In genomic region chr14:105087963-105088811, GRCh38 we compare ENCODE assay signal across 8 cellular contexts. TPM values are rescaled to one million over a fixed set of nuclear protein-coding genes. Genes with fewer than 3 reads are reported as not detected.
DNase-seq lines count a peak whose midpoint lies in the region; ATAC-seq and TF ChIP-seq lines count a peak whose summit lies in the region.

No MANE protein-coding gene starts in this region.

- TF ChIP-seq POLR2A in suprapubic skin (IDR thresholded peaks at IDR 0.05), result no peak

- peak overlapping the region; percentile 81 for H3K27ac ChIP-seq in suprapubic skin

- H3K36me3 ChIP-seq in suprapubic skin, result no peaks in the 10 kb centered on the region

- peaks cover 7% of the 10 kb centered on the region; the same call in 1 of the 2 replicates for H3K27me3 Mint-ChIP-seq in HFFc6 (ENCODE audit: insufficient read depth)

- no peak for TF ChIP-seq EP300 in suprapubic skin (IDR thresholded peaks at IDR 0.05)

- in situ Hi-C loops in ACHN (cut with HindIII; ENCODE audit: low pct_ligation_motif_present, low pct_unique_long_range_greater_than_20kb, low sequenced_read_pairs) (no loop called here), GM13977 (cut with MboI; ENCODE audit: low pct_unique_long_range_greater_than_20kb, low sequenced_read_pairs, unreplicated experiment) (no loop called here)

- no peak for TF ChIP-seq CTCF in HFFc6 (IDR thresholded peaks at IDR 0.05)
- TF ChIP-seq CTCF in suprapubic skin (IDR thresholded peaks at IDR 0.05), result no peak
- no peak for TF ChIP-seq CTCF in GM13977 (IDR thresholded peaks at IDR 0.05; ENCODE audit: extremely low read depth, insufficient read depth, missing control alignments)

- H3K4me3 ChIP-seq in iPS-18c (ENCODE audit: insufficient read depth, low read depth, low read length) (peak overlapping the region; percentile 56), suprapubic skin (peak overlapping the region; percentile 54)

- no peaks in the 10 kb centered on the region for H3K9me3 Mint-ChIP-seq in HFFc6

- H3K9me3 ChIP-seq in iPS-18c (ENCODE audit: control insufficient read depth, insufficient read depth, low read length), result no peaks in the 10 kb centered on the region
- no peaks in the 10 kb centered on the region for H3K9me3 ChIP-seq in suprapubic skin

- peaks cover 31% of the 10 kb centered on the region for H3K4me1 Mint-ChIP-seq in HFFc6 (ENCODE audit: low read depth)

- no peak for ATAC-seq in GM21529 (IDR thresholded peaks at IDR 0.05; ENCODE audit: unreplicated experiment)

- H3K36me3 Mint-ChIP-seq in HFFc6 (ENCODE audit: low read depth), result peaks cover 5% of the 10 kb centered on the region; the same call in 1 of the 2 replicates

- DNase-seq in ACHN (peak; percentile 85), HFFc6 (peak; percentile 66), amniotic stem cell (lab: John Stamatoyannopoulos, UW) (peak; percentile 45), suprapubic skin (ENCODE audit: low spot score in 2 of 2) (peak; percentile 78 to 81), globus pallidus (ENCODE audit: low spot score) (no peak), GM13977 (ENCODE audit: low spot score) (no peak)

- peak overlapping the region; percentile 94 for H3K27ac Mint-ChIP-seq in HFFc6

- peak overlapping the region; percentile 87 for H3K4me3 Mint-ChIP-seq in HFFc6

- 11% methylated on average over 11 of the region's 44 CpGs for WGBS in suprapubic skin

- H3K27me3 ChIP-seq in suprapubic skin, result peaks cover 2% of the 10 kb centered on the region

- peaks cover 72% of the 10 kb centered on the region for H3K4me1 ChIP-seq in suprapubic skin

RNA-seq across cellular contexts. Expression of gene GPR132, which starts 23.0 kb away (rescaled TPM):
- total RNA-seq in HFFc6 (2021; fragmentation: NEBNext Ultra II Directional; extraction: Animal tissue kit (Norgen Biotek cat#: 25700)), result under 1 TPM in 2 of 6 experiments, not detected in 4; 0.05 to 0.14 TPM
- 1 to 10 TPM in 2 of 4 donors, under 1 TPM in 2; 0.95 to 2.7 (median 1.3) TPM for total RNA-seq in suprapubic skin

Comparison
In these comparisons a context has a peak if more than half of its experiments do, and no peak if none do; other contexts are left out.
1. DNase-seq: peak in ACHN (single experiment), HFFc6 (single experiment), amniotic stem cell (single experiment) and suprapubic skin (2 of 2); none in globus pallidus (single experiment) and GM13977 (single experiment).